Comparison of ENCODE assay signal across 8 cellular contexts in the genomic region with DNA sequence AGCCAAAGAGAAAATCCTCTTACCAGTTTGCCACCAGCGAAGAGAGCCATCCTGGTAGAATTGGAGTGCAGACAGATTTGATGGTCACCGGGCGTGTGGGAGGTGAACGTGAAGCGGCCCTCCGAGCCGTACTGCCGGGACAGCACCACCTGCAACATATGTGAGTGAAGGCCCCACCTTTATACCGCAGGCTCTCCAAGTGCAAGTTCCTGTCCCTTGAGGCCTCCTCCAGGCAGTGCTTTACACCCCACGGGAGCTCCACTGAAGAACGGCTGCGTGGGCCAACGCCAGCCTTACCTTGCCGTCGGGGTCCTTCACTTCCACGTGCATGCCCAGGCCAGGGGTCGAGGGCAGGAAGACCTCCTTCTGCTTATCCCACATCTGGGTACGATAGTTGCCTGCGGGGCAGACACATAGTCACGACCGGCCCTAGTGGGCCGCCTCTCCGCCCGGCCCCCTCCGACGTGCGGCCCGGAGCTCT. TPM values are rescaled to one million over a fixed set of nuclear protein-coding genes. Genes with fewer than 3 reads are reported as not detected.
A peak's percentile ranks its signal among the peaks of the same experiment; 100 is the strongest.
DNase-seq lines count a peak whose midpoint lies in the region; ATAC-seq and TF ChIP-seq lines count a peak whose summit lies in the region.

No MANE protein-coding gene starts in this region.

- H3K4me1 Mint-ChIP-seq in memory B cell, result peaks cover 12% of the 10 kb centered on the region

- no peaks in the 10 kb centered on the region for H3K27me3 Mint-ChIP-seq in memory B cell

- DNase-seq in CD1c-positive myeloid dendritic cell (ENCODE audit: extremely low spot score) (peak; percentile 18), colonic mucosa (peak; percentile 49), memory B cell (ENCODE audit: low spot score in 2 of 2) (no peak), SK-N-DZ (ENCODE audit: low spot score) (no peak)

- H3K9me3 Mint-ChIP-seq in memory B cell, result no peaks in the 10 kb centered on the region

- H3K27ac ChIP-seq in colonic mucosa, result peak overlapping the region; percentile 99
- peak overlapping the region; percentile 86 for H3K27ac ChIP-seq in stomach smooth muscle (ENCODE audit: low read length)

- H3K4me3 ChIP-seq in WI38 (ENCODE audit: low read depth, low read length) (peak overlapping the region; percentile 88), colonic mucosa (peak overlapping the region; percentile 89), stomach smooth muscle (ENCODE audit: low read length in 2 of 2) (peak overlapping the region; percentile 84 to 96)

- H3K9ac ChIP-seq in colonic mucosa (ENCODE audit: low read depth in 2 of 2, low read length in 2 of 2) (peak overlapping the region; percentile 89 to 95), stomach smooth muscle (ENCODE audit: low read length in 2 of 2) (peak overlapping the region; percentile 90 to 95)

- H3K4me1 ChIP-seq in colonic mucosa (peaks cover 14% of the 10 kb centered on the region), stomach smooth muscle (ENCODE audit: control insufficient read depth, insufficient read depth, low read length) (peaks cover 18% of the 10 kb centered on the region)

- intact Hi-C loops in colonic mucosa (cut with DNase I), result loop anchor here (5.0 kb wide), 1 partner anchor 216 kb away; the partner anchor contains the start of gene PPIA

- peak overlapping the region; percentile 97 for H3K27ac Mint-ChIP-seq in memory B cell

- ATAC-seq in GM19328 (IDR thresholded peaks at IDR 0.05; ENCODE audit: unreplicated experiment) (peak; percentile 10), HG03354 (IDR thresholded peaks at IDR 0.05; ENCODE audit: poor library complexity, severe bottlenecking, unreplicated experiment) (peak; percentile 35), memory B cell (ENCODE audit: low read depth) (peak; percentile 11)

- H3K36me3 ChIP-seq in colonic mucosa (peaks cover 4% of the 10 kb centered on the region), stomach smooth muscle (ENCODE audit: control insufficient read depth in 2 of 2, insufficient read depth in 2 of 2, low read length in 2 of 2) (peaks cover 12 to 20% of the 10 kb centered on the region in 2 donors)

- H3K27me3 ChIP-seq in colonic mucosa (no peaks in the 10 kb centered on the region), stomach smooth muscle (ENCODE audit: control insufficient read depth in 1 of 2, insufficient read depth in 2 of 2, low read length in 2 of 2) (no peaks in the 10 kb centered on the region)

- H3K36me3 Mint-ChIP-seq in memory B cell, result peaks cover 12% of the 10 kb centered on the region

- TF ChIP-seq CTCF in WI38 (IDR thresholded peaks at IDR 0.05; ENCODE audit: low read depth, low read length) (no peak), colonic mucosa (IDR thresholded peaks at IDR 0.05) (no peak)

- H3K9me3 ChIP-seq in colonic mucosa (no peaks in the 10 kb centered on the region), stomach smooth muscle (ENCODE audit: control insufficient read depth in 2 of 2, low read length in 2 of 2) (no peaks in the 10 kb centered on the region)

- H3K4me3 Mint-ChIP-seq in memory B cell, result peak overlapping the region; percentile 93

RNA-seq across cellular contexts. Expression of gene TMED4, which starts 0.6 kb away (rescaled TPM):
- total RNA-seq in colonic mucosa, result 10 to 100 TPM; 81.7 to 96.9 TPM
- polyA plus RNA-seq in SK-N-DZ (2014; cell fraction: cytosol; rRNA removed), result 169 and 208 TPM in 2 replicates
- polyA plus RNA-seq in SK-N-DZ (2014; cell fraction: nucleus; rRNA removed), result 143 TPM in 2 replicates

RNA-seq across cellular contexts. Expression of gene DDX56, which starts 7.8 kb away (rescaled TPM):
- total RNA-seq in colonic mucosa, result 10 to 100 TPM; 41.1 to 90.6 TPM
- polyA plus RNA-seq in SK-N-DZ (2014; cell fraction: cytosol; rRNA removed), result 93.1 and 95.4 TPM in 2 replicates
- polyA plus RNA-seq in SK-N-DZ (2014; cell fraction: nucleus; rRNA removed), result 172 and 224 TPM in 2 replicates

RNA-seq across cellular contexts. Expression of gene OGDH, which starts 25.0 kb away (rescaled TPM):
- 100 to 1,000 TPM; 142 to 164 TPM for total RNA-seq in colonic mucosa
- polyA plus RNA-seq in SK-N-DZ (2014; cell fraction: cytosol; rRNA removed), result 28.8 and 29.1 TPM in 2 replicates
- 23.4 and 36.2 TPM in 2 replicates for polyA plus RNA-seq in SK-N-DZ (2014; cell fraction: nucleus; rRNA removed)

RNA-seq across cellular contexts. Expression of gene NPC1L1, which starts 40.3 kb away (rescaled TPM):
- under 1 TPM; 0.10 to 0.11 TPM for total RNA-seq in colonic mucosa
- polyA plus RNA-seq in SK-N-DZ (2014; cell fraction: cytosol; rRNA removed), result not detected in 2 replicates
- 0.10 and 0.14 TPM in 2 replicates for polyA plus RNA-seq in SK-N-DZ (2014; cell fraction: nucleus; rRNA removed)

Comparison
In these comparisons a context has a peak if more than half of its experiments do, and no peak if none do; other contexts are left out.
1. DNase-seq: peak in CD1c-positive myeloid dendritic cell (single experiment) and colonic mucosa (single experiment); none in memory B cell (0 of 2) and SK-N-DZ (single experiment).
2. Peak in every context shown above with its lines, with median percentiles within 50 percentile points of each other: ATAC-seq and H3K4me3 ChIP-seq.